ENCODE assay signal across 17 cellular contexts in the genomic region with DNA sequence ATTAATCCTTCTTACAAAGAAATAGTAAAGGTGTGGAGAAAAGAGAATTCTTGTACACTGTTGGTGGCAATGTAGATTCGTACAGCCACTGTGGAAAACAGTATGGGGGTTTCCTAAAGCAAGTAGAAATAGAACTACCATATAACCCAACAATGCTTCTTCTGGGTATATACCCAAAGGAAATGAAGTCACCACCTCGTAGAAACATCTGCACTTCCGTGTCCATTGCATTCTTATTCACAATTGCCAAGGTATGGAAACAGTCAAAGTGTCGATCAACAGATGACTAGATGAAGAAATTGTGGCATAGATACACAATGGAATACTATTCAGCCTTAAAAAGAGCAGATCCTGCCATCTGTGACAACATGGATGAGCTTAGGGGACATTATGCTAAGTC.
"Had no signal": no experiment of that assay in that cellular context is flagged by ENCODE, and none has a peak within 500 bp of the region (broad histone marks: within the 10 kb centered on the region; RNA-seq: fewer than 3 reads in every experiment).

No MANE protein-coding gene starts in this region.

- H3K36me3 Mint-ChIP-seq: memory B cell, mesothelial cell of epicardium, natural killer cell had no signal

- ATAC-seq: foreskin keratinocyte, left cardiac atrium, lower lobe of right lung, natural killer cell had no signal

- H3K4me3 Mint-ChIP-seq: endodermal cell, memory B cell, mesothelial cell of epicardium, natural killer cell, neural crest cell had no signal

- H3K9me3 Mint-ChIP-seq: endodermal cell, memory B cell, mesothelial cell of epicardium, natural killer cell had no signal

- DNase-seq: effector CD4-positive, alpha-beta T cell; endodermal cell; erythroblast; foreskin keratinocyte; kidney; left cardiac atrium; left ventricle myocardium inferior; lower lobe of right lung; natural killer cell; posterior cingulate gyrus; small intestine; stimulated activated CD4-positive, alpha-beta T cell treated with anti-CD3 and anti-CD28 coated beads, Interleukin-12 subunit alpha, Interleukin-12 subunit beta, amount 100 ng/mL, for 4 hours; stimulated activated naive CD4-positive, alpha-beta T cell treated with Interleukin-2 at 50 U/mL for 16 hours; trophoblast cell had no signal

- H3K27ac Mint-ChIP-seq: endodermal cell, memory B cell, mesothelial cell of epicardium, natural killer cell had no signal

- H3K4me1 Mint-ChIP-seq: natural killer cell had no signal
